Comparison of ENCODE assay signal across 1 cellular context in genomic region chr19:35689836-35690235, GRCh38.
TF ChIP-seq lines count a peak whose summit lies in the region.

No MANE protein-coding gene starts in this region.

TF ChIP-seq in IMR-90, 13 proteins besides CTCF, POLR2A, EP300 and RAD21:
- TF ChIP-seq FOS (IDR thresholded peaks at IDR 0.05; ENCODE audit: low read depth, low read length) (no peak), RFX5 (IDR thresholded peaks at IDR 0.05; ENCODE audit: low read depth, low read length) (no peak)
